5 cellular contexts compared by ENCODE assay signal in the genomic region with DNA sequence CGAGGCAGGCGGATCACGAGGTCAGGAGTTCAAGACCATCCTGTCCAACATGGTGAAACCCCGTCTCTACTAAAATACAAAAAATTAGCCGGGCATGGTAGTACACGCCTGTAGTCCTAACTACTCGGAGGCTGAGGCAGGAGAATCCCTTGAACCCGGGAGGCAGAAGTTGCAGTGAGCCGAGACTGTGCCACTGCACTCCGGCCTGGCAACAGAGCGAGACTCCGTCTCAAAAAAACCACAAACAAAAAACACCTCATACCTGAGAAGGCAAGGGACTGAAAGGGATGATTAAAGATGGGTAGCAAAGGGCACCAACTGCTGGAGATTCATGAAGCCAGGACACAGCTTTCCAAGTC. TPM values are rescaled to one million over a fixed set of nuclear protein-coding genes. Genes with fewer than 3 reads are reported as not detected.
"Had no signal": no experiment of that assay in that cellular context is flagged by ENCODE, and none has a peak within 500 bp of the region (broad histone marks: within the 10 kb centered on the region; RNA-seq: fewer than 3 reads in every experiment).

No MANE protein-coding gene starts in this region.

RNA-seq across cellular contexts. Expression of a gene that starts 6.3 kb away (rescaled TPM):
- total RNA-seq: activated CD4-positive, alpha-beta memory T cell treated with anti-CD3 and anti-CD28 coated beads, Interleukin-2, amount 10 ng/mL, durations not matched to agents 7 days and 5 days; SJSA1 had no signal
- polyA plus RNA-seq: foreskin keratinocyte had no signal

RNA-seq across cellular contexts. Expression of a gene that starts 59.6 kb away (rescaled TPM):
- total RNA-seq: cardiac septum, myocyte, SJSA1 had no signal
